ENCODE assay signal across 14 cellular contexts in genomic region chr13:97935071-97935470, GRCh38.
"Had no signal": no experiment of that assay in that cellular context is flagged by ENCODE, and none has a peak within 500 bp of the region (broad histone marks: within the 10 kb centered on the region; RNA-seq: fewer than 3 reads in every experiment).

No MANE protein-coding gene starts in this region.

- H3K36me3 Mint-ChIP-seq: naive thymus-derived CD8-positive, alpha-beta T cell had no signal

- H3K27ac Mint-ChIP-seq: effector memory CD8-positive, alpha-beta T cell; naive thymus-derived CD8-positive, alpha-beta T cell had no signal

- H3K4me3 Mint-ChIP-seq: effector memory CD8-positive, alpha-beta T cell; naive thymus-derived CD8-positive, alpha-beta T cell had no signal

- H3K27ac ChIP-seq: esophagus squamous epithelium, sigmoid colon, skin epidermis, stomach had no signal

- H3K9me3 Mint-ChIP-seq: effector memory CD8-positive, alpha-beta T cell; naive thymus-derived CD8-positive, alpha-beta T cell had no signal

- DNase-seq: effector memory CD8-positive, alpha-beta T cell; esophagus squamous epithelium; islet precursor cell; mucosa of descending colon; naive thymus-derived CD8-positive, alpha-beta T cell; occipital lobe; sigmoid colon; stimulated activated CD4-positive, alpha-beta T cell treated with anti-CD3 and anti-CD28 coated beads, Interleukin-12 subunit alpha, Interleukin-12 subunit beta, amount 100 ng/mL, for 4 hours; stimulated activated naive CD4-positive, alpha-beta T cell; stomach; trophoblast cell had no signal

- H3K4me3 ChIP-seq: esophagus squamous epithelium, heart right ventricle, mucosa of descending colon, sigmoid colon, skin epidermis, stomach had no signal

- ATAC-seq: effector memory CD8-positive, alpha-beta T cell; left lobe of liver; mucosa of descending colon; naive thymus-derived CD8-positive, alpha-beta T cell had no signal

- H3K4me1 Mint-ChIP-seq: naive thymus-derived CD8-positive, alpha-beta T cell had no signal

- H3K27me3 ChIP-seq: esophagus squamous epithelium, heart right ventricle, sigmoid colon, stomach had no signal
